9 cellular contexts compared by ENCODE assay signal in genomic region chr5:111735829-111736228, GRCh38. TPM values are rescaled to one million over a fixed set of nuclear protein-coding genes. Genes with fewer than 3 reads are reported as not detected.
DNase-seq lines count a peak whose midpoint lies in the region; ATAC-seq and TF ChIP-seq lines count a peak whose summit lies in the region.
"Had no signal": no experiment of that assay in that cellular context is flagged by ENCODE, and none has a peak within 500 bp of the region (broad histone marks: within the 10 kb centered on the region; RNA-seq: fewer than 3 reads in every experiment).

No MANE protein-coding gene starts in this region.

- DNase-seq in Right ventricle myocardium superior (no peak), right atrium auricular region (ENCODE audit: low spot score) (no peak), amniotic stem cell (lab: John Stamatoyannopoulos, UW) (peak; percentile 82), left colon (peak; percentile 22 to 33)
- no peak for DNase-seq in natural killer cell treated with Interleukin-12 subunit alpha and Interleukin-12 subunit beta and Interleukin-15 and Interleukin-18, amount 100 ng/mL, for 72 hours (ENCODE audit: low spot score)
- DNase-seq: DMS53 had no signal

- H3K27me3 Mint-ChIP-seq in natural killer cell treated with Interleukin-12 subunit alpha and Interleukin-12 subunit beta and Interleukin-15 and Interleukin-18, amount 100 ng/mL, for 72 hours = no peaks in the 10 kb centered on the region

- no peak overlapping the region for H3K4me3 Mint-ChIP-seq in natural killer cell treated with Interleukin-12 subunit alpha and Interleukin-12 subunit beta and Interleukin-15 and Interleukin-18, amount 100 ng/mL, for 72 hours

- intact Hi-C loops in Right ventricle myocardium superior (cut with DNase I) (no loop called here), left colon (cut with DNase I, micrococcal nuclease) (no loop called here)

- no peak overlapping the region for H3K27ac Mint-ChIP-seq in natural killer cell treated with Interleukin-12 subunit alpha and Interleukin-12 subunit beta and Interleukin-15 and Interleukin-18, amount 100 ng/mL, for 72 hours

- peaks cover 0 to 61% of the 10 kb centered on the region in 2 donors for H3K4me1 ChIP-seq in right atrium auricular region

- H3K36me3 Mint-ChIP-seq in natural killer cell treated with Interleukin-12 subunit alpha and Interleukin-12 subunit beta and Interleukin-15 and Interleukin-18, amount 100 ng/mL, for 72 hours = no peaks in the 10 kb centered on the region

- H3K4me1 Mint-ChIP-seq in natural killer cell treated with Interleukin-12 subunit alpha and Interleukin-12 subunit beta and Interleukin-15 and Interleukin-18, amount 100 ng/mL, for 72 hours (ENCODE audit: low read depth in 2 of 2) = peaks cover 0 to 4% of the 10 kb centered on the region in 2 donors

- no peaks in the 10 kb centered on the region for H3K36me3 ChIP-seq in right atrium auricular region

- H3K27me3 ChIP-seq in right atrium auricular region = no peaks in the 10 kb centered on the region

- peak; percentile 48 for ATAC-seq in Right ventricle myocardium superior (ENCODE audit: poor library complexity)
- no peak for ATAC-seq in left colon
- no peak for ATAC-seq in natural killer cell treated with Interleukin-12 subunit alpha and Interleukin-12 subunit beta and Interleukin-15 and Interleukin-18, amount 100 ng/mL, for 72 hours
- no peak for ATAC-seq in GM21447 (IDR thresholded peaks at IDR 0.05; ENCODE audit: unreplicated experiment)
- no peak for ATAC-seq in GM19324 (IDR thresholded peaks at IDR 0.05; ENCODE audit: low FRiP score, unreplicated experiment)
- ATAC-seq in HG03378 (IDR thresholded peaks at IDR 0.05; ENCODE audit: unreplicated experiment) = no peak

- no peaks in the 10 kb centered on the region for H3K9me3 ChIP-seq in right atrium auricular region

- no peak for TF ChIP-seq CTCF in right atrium auricular region (IDR thresholded peaks at IDR 0.05)

- H3K27ac ChIP-seq in right atrium auricular region = no peak overlapping the region

- H3K4me3 ChIP-seq in right atrium auricular region = no peak overlapping the region

- no peaks in the 10 kb centered on the region for H3K9me3 Mint-ChIP-seq in natural killer cell treated with Interleukin-12 subunit alpha and Interleukin-12 subunit beta and Interleukin-15 and Interleukin-18, amount 100 ng/mL, for 72 hours

RNA-seq across cellular contexts. Expression of gene NREP, which starts 21.2 kb away (rescaled TPM):
- 21.6 TPM for total RNA-seq in Right ventricle myocardium superior
- total RNA-seq in right atrium auricular region = 10 to 100 TPM in 1 of 2 donors, 1 to 10 TPM in 1; 7.2 to 22.9 TPM
- total RNA-seq in left colon = 10 to 100 TPM; 14.3 to 16.3 TPM
- 1 to 10 TPM; 5.5 to 7.7 TPM for total RNA-seq in natural killer cell treated with Interleukin-12 subunit alpha and Interleukin-12 subunit beta and Interleukin-15 and Interleukin-18, amount 100 ng/mL, for 72 hours

Comparison
In these comparisons a context has a peak if more than half of its experiments do, and no peak if none do; other contexts are left out.
1. DNase-seq: peak in amniotic stem cell (single experiment) and left colon (2 of 2); none in Right ventricle myocardium superior (single experiment), right atrium auricular region (single experiment) and natural killer cell treated with Interleukin-12 subunit alpha and Interleukin-12 subunit beta and Interleukin-15 and Interleukin-18, amount 100 ng/mL, for 72 hours (single experiment).